In genomic region chr1:147541672-147542548, GRCh38 we compare ENCODE assay signal across 8 cellular contexts. TPM values are rescaled to one million over a fixed set of nuclear protein-coding genes. Genes with fewer than 3 reads are reported as not detected.
DNase-seq lines count a peak whose midpoint lies in the region; ATAC-seq and TF ChIP-seq lines count a peak whose summit lies in the region.

No MANE protein-coding gene starts in this region.

- CTCF ChIA-PET in activated CD4-positive, alpha-beta T cell treated with anti-CD3 and anti-CD28 coated beads for 36 hours (lab: Charles Lee): interaction anchor here (1.0 to 1.8 kb wide), 5 partner anchors 26 to 86 kb away, joined by 3 to 7 read pairs (median 4); no protein-coding TSS in a partner anchor

- no peak for ATAC-seq in activated CD4-positive, alpha-beta T cell treated with anti-CD3 and anti-CD28 coated beads for 36 hours
- ATAC-seq in mucosa of descending colon: peak; percentile 64

- H3K27me3 Mint-ChIP-seq in activated CD4-positive, alpha-beta T cell treated with anti-CD3 and anti-CD28 coated beads for 36 hours: no peaks in the 10 kb centered on the region

- intact Hi-C loops in activated CD4-positive, alpha-beta T cell treated with anti-CD3 and anti-CD28 coated beads for 36 hours (cut with DNase I, micrococcal nuclease): loop anchor here (1.0 to 5.0 kb wide), 3 partner anchors 38 to 370 kb away; partner anchors contain the start of gene PRKAB2 (in 1 of the 2)
- intact Hi-C loops in mucosa of descending colon (cut with DNase I, micrococcal nuclease): loop anchor here in 1 of 2 donors (10.0 kb wide), 1 partner anchor 53 kb away; no protein-coding TSS in a partner anchor
- intact Hi-C loops in tibial artery (cut with DNase I; ENCODE audit: low total_unique reads): loop anchor here (2.0 to 10.0 kb wide), 2 partner anchors 47 to 57 kb away; no protein-coding TSS in a partner anchor

- peaks cover 54% of the 10 kb centered on the region for H3K4me1 Mint-ChIP-seq in activated CD4-positive, alpha-beta T cell treated with anti-CD3 and anti-CD28 coated beads for 36 hours

- peak; percentile 65 for DNase-seq in activated CD4-positive, alpha-beta T cell treated with anti-CD3 and anti-CD28 coated beads for 36 hours
- no peak for DNase-seq in activated CD4-positive, alpha-beta T cell treated with anti-CD3 and anti-CD28 coated beads, Interleukin-2, amount 50 U/mL, for 1 hour
- DNase-seq in epithelial cell of proximal tubule (ENCODE audit: low read depth) (no peak), mucosa of descending colon (peak; percentile 50 to 66 (median 63)), tibial artery (peak; percentile 58 to 73), NCI-H1694 (lab: John Stamatoyannopoulos, UW) (no peak), Kasumi-1 (lab: John Stamatoyannopoulos, UW) (no peak)

- H3K4me3 Mint-ChIP-seq in activated CD4-positive, alpha-beta T cell treated with anti-CD3 and anti-CD28 coated beads for 36 hours: no peak overlapping the region

- H3K4me1 ChIP-seq in mucosa of descending colon (ENCODE audit: low read depth) (peaks cover 33% of the 10 kb centered on the region), tibial artery (peaks cover 0 to 46% (median 21%) of the 10 kb centered on the region in 4 donors)

- no peaks in the 10 kb centered on the region for H3K36me3 ChIP-seq in mucosa of descending colon (ENCODE audit: low read depth)
- no peaks in the 10 kb centered on the region for H3K36me3 ChIP-seq in tibial artery

- H3K27ac ChIP-seq in tibial artery: peak overlapping the region; percentile 95 to 96

- H3K4me3 ChIP-seq in WI38 (ENCODE audit: low read depth, low read length): peak overlapping the region; percentile 60
- H3K4me3 ChIP-seq in epithelial cell of proximal tubule (ENCODE audit: low read depth, low read length): peak overlapping the region; percentile 73
- H3K4me3 ChIP-seq in mucosa of descending colon: peak overlapping the region; percentile 23
- H3K4me3 ChIP-seq in tibial artery: peak overlapping the region; percentile 69 to 76

- H3K9me3 Mint-ChIP-seq in activated CD4-positive, alpha-beta T cell treated with anti-CD3 and anti-CD28 coated beads for 36 hours (ENCODE audit: low read depth): peaks cover 2% of the 10 kb centered on the region

- H3K27me3 ChIP-seq in tibial artery: no peaks in the 10 kb centered on the region

- no peak overlapping the region for H3K27ac Mint-ChIP-seq in activated CD4-positive, alpha-beta T cell treated with anti-CD3 and anti-CD28 coated beads for 36 hours

- H3K36me3 Mint-ChIP-seq in activated CD4-positive, alpha-beta T cell treated with anti-CD3 and anti-CD28 coated beads for 36 hours (ENCODE audit: low read depth): peaks cover 17% of the 10 kb centered on the region

- POLR2A ChIA-PET in activated CD4-positive, alpha-beta T cell treated with anti-CD3 and anti-CD28 coated beads for 36 hours (lab: Charles Lee): interaction anchor here (0.6 to 4.6 kb wide), 5 partner anchors 24 to 458 kb away, joined by 3 to 48 read pairs (median 4); no protein-coding TSS in a partner anchor

- H3K9me3 ChIP-seq in mucosa of descending colon (no peaks in the 10 kb centered on the region), tibial artery (no peaks in the 10 kb centered on the region)

- TF ChIP-seq CTCF in WI38 (IDR thresholded peaks at IDR 0.05; ENCODE audit: low read depth, low read length): no peak
- no peak for TF ChIP-seq CTCF in epithelial cell of proximal tubule (conservative IDR thresholded peaks at IDR 0.05; ENCODE audit: low read depth, low read length)
- no peak for TF ChIP-seq CTCF in mucosa of descending colon (IDR thresholded peaks at IDR 0.05)
- no peak for TF ChIP-seq CTCF in tibial artery (IDR thresholded peaks at IDR 0.05)

RNA-seq across cellular contexts. Expression of gene BCL9, which starts 0.6 kb away (rescaled TPM):
- total RNA-seq in activated CD4-positive, alpha-beta T cell treated with anti-CD3 and anti-CD28 coated beads for 36 hours: 10 to 100 TPM; 32.8 to 36.6 TPM
- total RNA-seq in epithelial cell of proximal tubule: 14.0 and 21.4 TPM in 2 replicates
- total RNA-seq in mucosa of descending colon: 10 to 100 TPM; 17.2 to 24.9 (median 18.6) TPM

Comparison
In these comparisons a context has a peak if more than half of its experiments do, and no peak if none do; other contexts are left out.
1. DNase-seq: peak in activated CD4-positive, alpha-beta T cell treated with anti-CD3 and anti-CD28 coated beads for 36 hours (single experiment), mucosa of descending colon (3 of 3) and tibial artery (2 of 2); none in activated CD4-positive, alpha-beta T cell treated with anti-CD3 and anti-CD28 coated beads, Interleukin-2, amount 50 U/mL, for 1 hour (single experiment), epithelial cell of proximal tubule (single experiment), NCI-H1694 (single experiment) and Kasumi-1 (0 of 2).
2. H3K4me3 ChIP-seq: peak in every context shown above with its lines; median percentile 73 in epithelial cell of proximal tubule; 72 in tibial artery; 60 in WI38; 23 in mucosa of descending colon.